Comparison of ENCODE assay signal across 18 cellular contexts in genomic region chr9:106625259-106625789, GRCh38.
"Had no signal": no experiment of that assay in that cellular context is flagged by ENCODE, and none has a peak within 500 bp of the region (broad histone marks: within the 10 kb centered on the region; RNA-seq: fewer than 3 reads in every experiment).

No MANE protein-coding gene starts in this region.

- H3K27ac ChIP-seq: HL-60, KMS-11 had no signal

- H3K4me3 ChIP-seq: K562, MG63 had no signal

- DNase-seq: MG63, NCI-H1092 treated with DMSO at 0.1 percent for 48 hours, NCI-H1436, NCI-H187, NCI-H2029, NCI-H2081 treated with DMSO at 0.1 percent for 48 hours, NCI-H345, NCI-H446 treated with DMSO at 0.1 percent for 48 hours, NCI-H510A treated with DMSO at 0.1 percent for 48 hours, NCI-H69, NCI-H774, RPMI8226, SHP77, SK-N-SH, SW 1271 had no signal

- H3K4me2 ChIP-seq: KMS-11, SK-N-SH had no signal

- H3K36me3 ChIP-seq: MG63 had no signal

- H3K9ac ChIP-seq: KMS-11, SK-N-SH had no signal

- H3K27me3 ChIP-seq: MG63 had no signal

- H3K9me3 ChIP-seq: MG63, SK-N-SH had no signal
